ENCODE assay signal across 18 cellular contexts in genomic region chr7:8120390-8121058, GRCh38.
DNase-seq lines count a peak whose midpoint lies in the region; ATAC-seq and TF ChIP-seq lines count a peak whose summit lies in the region.
"Had no signal": no experiment of that assay in that cellular context is flagged by ENCODE, and none has a peak within 500 bp of the region (broad histone marks: within the 10 kb centered on the region; RNA-seq: fewer than 3 reads in every experiment).

No MANE protein-coding gene starts in this region.

- peak overlapping the region; percentile 28 for H3K27ac Mint-ChIP-seq in activated naive CD8-positive, alpha-beta T cell treated with anti-CD3 and anti-CD28 coated beads for 36 hours
- no peak overlapping the region for H3K27ac Mint-ChIP-seq in activated naive CD8-positive, alpha-beta T cell treated with anti-CD3 and anti-CD28 coated beads, Interleukin-2, amount 50 U/mL, for 24 hours
- H3K27ac Mint-ChIP-seq in T-cell = peak overlapping the region in 1 of 2 donors; percentile 68

- peaks cover 4% of the 10 kb centered on the region for H3K9me3 Mint-ChIP-seq in activated naive CD8-positive, alpha-beta T cell treated with anti-CD3 and anti-CD28 coated beads for 36 hours
- H3K9me3 Mint-ChIP-seq in activated naive CD8-positive, alpha-beta T cell treated with anti-CD3 and anti-CD28 coated beads, Interleukin-2, amount 50 U/mL, for 24 hours = peaks cover 4% of the 10 kb centered on the region
- peaks cover 0 to 3% (median 0%) of the 10 kb centered on the region in 3 donors for H3K9me3 Mint-ChIP-seq in T-cell

- TF ChIP-seq CTCF in neural cell (IDR thresholded peaks at IDR 0.05; ENCODE audit: poor library complexity, severe bottlenecking) = no peak

- H4K20me1 ChIP-seq in neural cell (ENCODE audit: insufficient read depth) = no peaks in the 10 kb centered on the region
- H4K20me1 ChIP-seq: BLaER1 had no signal

- TF ChIP-seq RAD21 in neural cell (conservative IDR thresholded peaks at IDR 0.05) = no peak

- H3K36me3 Mint-ChIP-seq in activated naive CD8-positive, alpha-beta T cell treated with anti-CD3 and anti-CD28 coated beads for 36 hours = peaks cover 3% of the 10 kb centered on the region
- H3K36me3 Mint-ChIP-seq in activated naive CD8-positive, alpha-beta T cell treated with anti-CD3 and anti-CD28 coated beads, Interleukin-2, amount 50 U/mL, for 24 hours (ENCODE audit: low read depth) = peaks cover 3% of the 10 kb centered on the region
- H3K36me3 Mint-ChIP-seq in T-cell = peaks cover 4% of the 10 kb centered on the region

- no peaks in the 10 kb centered on the region for H3K27me3 Mint-ChIP-seq in activated naive CD8-positive, alpha-beta T cell treated with anti-CD3 and anti-CD28 coated beads for 36 hours
- peaks cover 6% of the 10 kb centered on the region for H3K27me3 Mint-ChIP-seq in activated naive CD8-positive, alpha-beta T cell treated with anti-CD3 and anti-CD28 coated beads, Interleukin-2, amount 50 U/mL, for 24 hours
- no peaks in the 10 kb centered on the region for H3K27me3 Mint-ChIP-seq in T-cell

- no peaks in the 10 kb centered on the region for H3K9me2 ChIP-seq in neural cell (ENCODE audit: insufficient read depth, low read length)

- H3K79me2 ChIP-seq in neural cell (replicated peaks; ENCODE audit: insufficient read depth, low read length) = no peaks in the 10 kb centered on the region

- no peak overlapping the region for H3K4me2 ChIP-seq in neural cell (ENCODE audit: low read length)
- H3K4me2 ChIP-seq: BLaER1 had no signal

- POLR2A ChIA-PET in T-cell (lab: Charles Lee) = no interaction called here

- no peaks in the 10 kb centered on the region for H3K27me3 ChIP-seq in neural cell (ENCODE audit: insufficient read depth, low read depth, low read length)
- H3K27me3 ChIP-seq: BLaER1, Peyer's patch had no signal

- no peaks in the 10 kb centered on the region for H3F3A ChIP-seq in neural cell (ENCODE audit: insufficient read depth, low read length, poor library complexity, severe bottlenecking)

- no peak for ATAC-seq in activated naive CD8-positive, alpha-beta T cell treated with anti-CD3 and anti-CD28 coated beads, Interleukin-2, amount 50 U/mL, for 24 hours
- ATAC-seq in T-cell (replicated peaks in 1 of 4) = no peak
- ATAC-seq: Right ventricle myocardium inferior had no signal

- CTCF ChIA-PET in T-cell (lab: Charles Lee) = no interaction called here

- no peak overlapping the region for H3K4me3 Mint-ChIP-seq in activated naive CD8-positive, alpha-beta T cell treated with anti-CD3 and anti-CD28 coated beads for 36 hours
- H3K4me3 Mint-ChIP-seq in activated naive CD8-positive, alpha-beta T cell treated with anti-CD3 and anti-CD28 coated beads, Interleukin-2, amount 50 U/mL, for 24 hours = no peak overlapping the region
- H3K4me3 Mint-ChIP-seq in T-cell = no peak overlapping the region

- peaks cover 51% of the 10 kb centered on the region for H3K4me1 Mint-ChIP-seq in activated naive CD8-positive, alpha-beta T cell treated with anti-CD3 and anti-CD28 coated beads for 36 hours
- peaks cover 54% of the 10 kb centered on the region for H3K4me1 Mint-ChIP-seq in activated naive CD8-positive, alpha-beta T cell treated with anti-CD3 and anti-CD28 coated beads, Interleukin-2, amount 50 U/mL, for 24 hours
- peaks cover 64 to 70% (median 65%) of the 10 kb centered on the region in 3 donors for H3K4me1 Mint-ChIP-seq in T-cell

- no peak for DNase-seq in activated naive CD8-positive, alpha-beta T cell treated with anti-CD3 and anti-CD28 coated beads for 36 hours
- no peak for DNase-seq in activated naive CD8-positive, alpha-beta T cell treated with anti-CD3 and anti-CD28 coated beads, Interleukin-2, amount 50 U/mL, for 24 hours
- DNase-seq in caudate nucleus (lab: John Stamatoyannopoulos, UW) (peak in 11 of 61 donors; percentile 6 to 69 (median 20)), HuH-7 (ENCODE audit: low spot score) (no peak), NCI-H524 (lab: John Stamatoyannopoulos, UW) (no peak), T-cell (no peak), dermis blood vessel endothelial cell (no peak)
- DNase-seq: DMS 273 treated with DMSO at 0.1 percent for 48 hours, H7, IMR-90, Karpas-422, MM.1S, NCI-H1092 treated with DMSO at 0.1 percent for 48 hours, NCI-H2227 treated with DMSO at 0.1 percent for 48 hours, Peyer's patch had no signal

- H3K4me3 ChIP-seq in neural cell (ENCODE audit: low read length) = peak overlapping the region; percentile 22
- H3K4me3 ChIP-seq: BLaER1, Peyer's patch had no signal

- no peaks in the 10 kb centered on the region for H3K9me3 ChIP-seq in neural cell (ENCODE audit: low read length)
- H3K9me3 ChIP-seq: BLaER1, Peyer's patch had no signal

- no peak for TF ChIP-seq EP300 in neural cell (conservative IDR thresholded peaks at IDR 0.05; ENCODE audit: poor library complexity, severe bottlenecking)

- H3K9ac ChIP-seq in neural cell (ENCODE audit: low read length) = peak overlapping the region; percentile 29
- H3K9ac ChIP-seq: BLaER1 had no signal

- H2AFZ ChIP-seq in neural cell (ENCODE audit: low read depth, low read length) = no peak overlapping the region

- H3K36me3 ChIP-seq in neural cell (ENCODE audit: insufficient read depth, low read length) = no peaks in the 10 kb centered on the region
- H3K36me3 ChIP-seq: BLaER1, Peyer's patch had no signal

- H3K27ac ChIP-seq in caudate nucleus (ENCODE audit: low read depth, low read length) (peak overlapping the region; percentile 85), neural cell (ENCODE audit: low read length) (peak overlapping the region; percentile 80)
- H3K27ac ChIP-seq: BLaER1, Peyer's patch had no signal

TF ChIP-seq in neural cell, 6 proteins besides CTCF, POLR2A, EP300 and RAD21:
- TF ChIP-seq REST (IDR thresholded peaks at IDR 0.05; ENCODE audit: borderline replicate concordance) = no peak
- no peak for TF ChIP-seq SMC3 (conservative IDR thresholded peaks at IDR 0.05; ENCODE audit: poor library complexity)
- no peak for TF ChIP-seq POLR2AphosphoS5 (IDR thresholded peaks at IDR 0.05)
- no peak for TF ChIP-seq EZH2 (IDR thresholded peaks at IDR 0.05; ENCODE audit: borderline replicate concordance, insufficient read depth, low read length, poor library complexity, severe bottlenecking)
- TF ChIP-seq MXI1 (conservative IDR thresholded peaks at IDR 0.05; ENCODE audit: poor library complexity, severe bottlenecking) = no peak
- no peak for TF ChIP-seq TAF1 (IDR thresholded peaks at IDR 0.05; ENCODE audit: low read depth)
